ENCODE assay signal across 1 cellular context in genomic region chr16:71625113-71625850, GRCh38.
TF ChIP-seq lines count a peak whose summit lies in the region.

No MANE protein-coding gene starts in this region.

TF ChIP-seq in HepG2, 621 proteins besides CTCF, POLR2A, EP300 and RAD21:
- no peak for TF ChIP-seq HNRNPL (IDR thresholded peaks at IDR 0.05; ENCODE audit: low read depth, low read length)
- TF ChIP-seq ZNF674 (CRISPR knock-in tag; IDR thresholded peaks at IDR 0.05; ENCODE audit: low read depth), result 0 out of 2 replicates have a peak, but pooled peaks have one; percentile 41
- 0 out of 2 replicates have a peak, but pooled peaks have one; percentile 22 for TF ChIP-seq EED (CRISPR knock-in tag; IDR thresholded peaks at IDR 0.05)
- no peak for TF ChIP-seq GMEB1 (CRISPR knock-in tag; IDR thresholded peaks at IDR 0.05; ENCODE audit: borderline replicate concordance)
- 0 out of 2 replicates have a peak, but pooled peaks have one; percentile 1 for TF ChIP-seq ZSCAN31 (CRISPR knock-in tag; IDR thresholded peaks at IDR 0.05; ENCODE audit: low read depth)
- peak; percentile 20; the same call in 1 of the 2 replicates for TF ChIP-seq SP2 (CRISPR knock-in tag; IDR thresholded peaks at IDR 0.05)
